In genomic region chrX:9529223-9529622, GRCh38 we compare ENCODE assay signal across 21 cellular contexts.
"Had no signal": no experiment of that assay in that cellular context is flagged by ENCODE, and none has a peak within 500 bp of the region (broad histone marks: within the 10 kb centered on the region; RNA-seq: fewer than 3 reads in every experiment).

No MANE protein-coding gene starts in this region.

- H3K27me3 ChIP-seq: adrenal gland, esophagus squamous epithelium, right lobe of liver, SJSA1, thyroid gland had no signal

- H3K4me3 ChIP-seq: adrenal gland, esophagus squamous epithelium, right lobe of liver, SJSA1, thyroid gland had no signal

- H3K27me3 Mint-ChIP-seq: activated CD4-positive, alpha-beta T cell treated with anti-CD3 and anti-CD28 coated beads, Interleukin-2, amount 10 ng/mL, durations not matched to agents 7 days and 5 days; memory B cell had no signal

- H3K9me3 ChIP-seq: adrenal gland, esophagus squamous epithelium, right lobe of liver, SJSA1, thyroid gland had no signal

- H3K4me3 Mint-ChIP-seq: activated CD4-positive, alpha-beta T cell treated with anti-CD3 and anti-CD28 coated beads, Interleukin-2, amount 10 ng/mL, durations not matched to agents 7 days and 5 days; memory B cell had no signal

- H3K27ac ChIP-seq: adrenal gland, esophagus squamous epithelium, right lobe of liver, SJSA1, thyroid gland had no signal

- H3K36me3 Mint-ChIP-seq: activated naive CD4-positive, alpha-beta T cell treated with anti-CD3 and anti-CD28 coated beads, Interleukin-2, amount 50 U/mL, for 72 hours; immature natural killer cell had no signal

- ATAC-seq: activated CD4-positive, CD25-positive, alpha-beta regulatory T cell treated with anti-CD3 and anti-CD28 coated beads, Interleukin-2, amount 50 U/mL, for 24 hours; activated naive CD4-positive, alpha-beta T cell treated with anti-CD3 and anti-CD28 coated beads, Interleukin-2, amount 50 U/mL, for 72 hours; right lobe of liver had no signal

- FAIRE-seq: bronchial epithelial cell, small intestine had no signal

- H3K9me3 Mint-ChIP-seq: activated CD4-positive, alpha-beta T cell treated with anti-CD3 and anti-CD28 coated beads, Interleukin-2, amount 10 ng/mL, durations not matched to agents 7 days and 5 days; activated naive CD4-positive, alpha-beta T cell treated with anti-CD3 and anti-CD28 coated beads, Interleukin-2, amount 50 U/mL, for 72 hours; memory B cell; T-helper 2 cell treated with Interferon-gamma antibody and Interleukin-4, amounts not matched to agents 5 μg/mL and 100 μg/mL, for 36 hours had no signal

- H3K36me3 ChIP-seq: adrenal gland, esophagus squamous epithelium, right lobe of liver, SJSA1, thyroid gland had no signal

- H3K27ac Mint-ChIP-seq: activated CD4-positive, alpha-beta T cell treated with anti-CD3 and anti-CD28 coated beads, Interleukin-2, amount 10 ng/mL, durations not matched to agents 7 days and 5 days; activated naive CD4-positive, alpha-beta T cell treated with anti-CD3 and anti-CD28 coated beads, Interleukin-2, amount 50 U/mL, for 72 hours; memory B cell had no signal

- DNase-seq: activated CD4-positive, alpha-beta T cell treated with anti-CD3 and anti-CD28 coated beads, Interleukin-2, amount 10 ng/mL, durations not matched to agents 7 days and 5 days; activated CD8-positive, alpha-beta memory T cell treated with anti-CD3 and anti-CD28 coated beads, Interleukin-2, amount 50 U/mL, for 4 hours; activated effector memory CD4-positive, alpha-beta T cell treated with Interleukin-2 at 50 U/mL for 16 hours; activated T-cell treated with anti-CD3 and anti-CD28 coated beads, Interleukin-2, amount 50 U/mL, for 48 hours; adrenal gland; dermis blood vessel endothelial cell; effector memory CD4-positive, alpha-beta T cell; esophagus squamous epithelium; immature natural killer cell; right lobe of liver; small intestine; stimulated activated CD4-positive, alpha-beta T cell treated with anti-CD3 and anti-CD28 coated beads, Interleukin-15, amount 100 ng/mL, for 24 hours; stimulated activated CD4-positive, alpha-beta T cell treated with anti-CD3 and anti-CD28 coated beads, Interleukin-2, amount 100 ng/mL, for 48 hours; SW 1271; thyroid gland had no signal
